Comparison of ENCODE assay signal across 1 cellular context in the genomic region with DNA sequence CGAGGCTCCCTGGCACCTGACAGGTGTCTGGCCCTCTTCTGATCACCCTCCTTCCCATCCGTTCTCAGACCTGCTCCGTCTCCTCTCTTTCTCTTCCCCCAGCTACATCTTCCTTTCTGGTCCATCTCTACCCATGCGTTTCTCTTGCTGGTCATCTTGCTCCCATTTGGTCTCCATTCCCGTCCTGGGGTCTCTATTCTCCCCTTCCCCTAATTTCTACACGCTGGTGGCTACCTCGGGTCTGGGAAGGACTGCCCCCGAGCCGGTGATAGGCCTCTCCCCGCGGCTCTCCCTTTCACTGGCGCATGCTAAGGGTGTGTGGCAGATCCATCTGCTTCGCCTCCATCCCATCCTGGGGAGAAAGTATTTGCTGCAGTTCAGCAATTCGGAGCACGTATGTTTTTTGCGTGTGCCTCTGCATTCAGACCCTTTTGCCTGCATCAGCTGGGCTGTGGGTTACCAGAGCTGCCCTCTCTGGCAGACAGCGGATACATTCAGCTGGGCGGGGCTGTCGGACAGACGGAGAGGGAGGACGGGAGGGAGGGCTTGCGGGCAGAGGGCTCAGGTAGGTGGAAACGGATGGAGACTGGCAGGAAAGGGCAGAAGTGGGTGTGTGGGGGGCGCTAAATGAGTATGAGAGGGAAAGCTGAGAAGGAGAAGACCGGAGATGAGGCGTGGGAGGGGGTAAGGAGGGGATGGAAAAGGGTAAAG.
A peak's percentile ranks its signal among the peaks of the same experiment; 100 is the strongest.
TF ChIP-seq lines count a peak whose summit lies in the region.

No MANE protein-coding gene starts in this region.

TF ChIP-seq in K562, 482 proteins besides CTCF, POLR2A, EP300 and RAD21 (continued from another document and continues in another):
- TF ChIP-seq, protein P1, sequence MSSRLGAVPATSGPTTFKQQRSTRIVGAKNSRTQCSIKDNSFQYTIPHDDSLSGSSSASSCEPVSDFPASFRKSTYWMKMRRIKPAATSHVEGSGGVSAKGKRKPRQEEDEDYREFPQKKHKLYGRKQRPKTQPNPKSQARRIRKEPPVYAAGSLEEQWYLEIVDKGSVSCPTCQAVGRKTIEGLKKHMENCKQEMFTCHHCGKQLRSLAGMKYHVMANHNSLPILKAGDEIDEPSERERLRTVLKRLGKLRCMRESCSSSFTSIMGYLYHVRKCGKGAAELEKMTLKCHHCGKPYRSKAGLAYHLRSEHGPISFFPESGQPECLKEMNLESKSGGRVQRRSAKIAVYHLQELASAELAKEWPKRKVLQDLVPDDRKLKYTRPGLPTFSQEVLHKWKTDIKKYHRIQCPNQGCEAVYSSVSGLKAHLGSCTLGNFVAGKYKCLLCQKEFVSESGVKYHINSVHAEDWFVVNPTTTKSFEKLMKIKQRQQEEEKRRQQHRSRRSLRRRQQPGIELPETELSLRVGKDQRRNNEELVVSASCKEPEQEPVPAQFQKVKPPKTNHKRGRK (tag; IDR thresholded peaks at IDR 0.05): no peak
- TF ChIP-seq GABPB2 (CRISPR knock-in tag; conservative IDR thresholded peaks at IDR 0.05) (no peak), NRF1 (conservative IDR thresholded peaks at IDR 0.05 in 1 of 2, IDR thresholded peaks at IDR 0.05 in 1 of 2) (0 out of 4 replicates have a peak, but pooled peaks of 1 of the 2 experiments have one; percentile 12), MXI1 (IDR thresholded peaks at IDR 0.05; ENCODE audit: low read depth, low read length) (no peak), MCM5 (IDR thresholded peaks at IDR 0.05; ENCODE audit: low read depth) (no peak), EHMT2 (IDR thresholded peaks at IDR 0.05) (no peak), SRF (CRISPR knock-in tag; IDR thresholded peaks at IDR 0.05) (no peak), SIX5 (IDR thresholded peaks at IDR 0.05; ENCODE audit: borderline replicate concordance in 1 of 2, insufficient read depth in 1 of 2, low read depth in 1 of 2, low read length in 2 of 2) (no peak), ZNF75A (CRISPR knock-in tag; IDR thresholded peaks at IDR 0.05) (no peak), XRCC5 (IDR thresholded peaks at IDR 0.05; ENCODE audit: low read depth, low read length) (no peak), STAG1 (CRISPR knock-in tag; IDR thresholded peaks at IDR 0.05; ENCODE audit: borderline replicate concordance) (no peak), CBFA2T3 (IDR thresholded peaks at IDR 0.05) (no peak), ZFX (CRISPR knock-in tag; IDR thresholded peaks at IDR 0.05) (0 out of 2 replicates have a peak, but pooled peaks have one; percentile 13), ZZZ3 (IDR thresholded peaks at IDR 0.05) (no peak), MAZ (CRISPR knock-in tag; conservative IDR thresholded peaks at IDR 0.05 in 1 of 2, IDR thresholded peaks at IDR 0.05 in 1 of 2) (peak in 1 of 2 experiments; percentile 47; a peak in 1 of 4 replicates)
- TF ChIP-seq, protein P2, sequence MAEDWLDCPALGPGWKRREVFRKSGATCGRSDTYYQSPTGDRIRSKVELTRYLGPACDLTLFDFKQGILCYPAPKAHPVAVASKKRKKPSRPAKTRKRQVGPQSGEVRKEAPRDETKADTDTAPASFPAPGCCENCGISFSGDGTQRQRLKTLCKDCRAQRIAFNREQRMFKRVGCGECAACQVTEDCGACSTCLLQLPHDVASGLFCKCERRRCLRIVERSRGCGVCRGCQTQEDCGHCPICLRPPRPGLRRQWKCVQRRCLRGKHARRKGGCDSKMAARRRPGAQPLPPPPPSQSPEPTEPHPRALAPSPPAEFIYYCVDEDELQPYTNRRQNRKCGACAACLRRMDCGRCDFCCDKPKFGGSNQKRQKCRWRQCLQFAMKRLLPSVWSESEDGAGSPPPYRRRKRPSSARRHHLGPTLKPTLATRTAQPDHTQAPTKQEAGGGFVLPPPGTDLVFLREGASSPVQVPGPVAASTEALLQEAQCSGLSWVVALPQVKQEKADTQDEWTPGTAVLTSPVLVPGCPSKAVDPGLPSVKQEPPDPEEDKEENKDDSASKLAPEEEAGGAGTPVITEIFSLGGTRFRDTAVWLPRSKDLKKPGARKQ (CRISPR knock-in tag; IDR thresholded peaks at IDR 0.05): no peak
- TF ChIP-seq, protein P3, sequence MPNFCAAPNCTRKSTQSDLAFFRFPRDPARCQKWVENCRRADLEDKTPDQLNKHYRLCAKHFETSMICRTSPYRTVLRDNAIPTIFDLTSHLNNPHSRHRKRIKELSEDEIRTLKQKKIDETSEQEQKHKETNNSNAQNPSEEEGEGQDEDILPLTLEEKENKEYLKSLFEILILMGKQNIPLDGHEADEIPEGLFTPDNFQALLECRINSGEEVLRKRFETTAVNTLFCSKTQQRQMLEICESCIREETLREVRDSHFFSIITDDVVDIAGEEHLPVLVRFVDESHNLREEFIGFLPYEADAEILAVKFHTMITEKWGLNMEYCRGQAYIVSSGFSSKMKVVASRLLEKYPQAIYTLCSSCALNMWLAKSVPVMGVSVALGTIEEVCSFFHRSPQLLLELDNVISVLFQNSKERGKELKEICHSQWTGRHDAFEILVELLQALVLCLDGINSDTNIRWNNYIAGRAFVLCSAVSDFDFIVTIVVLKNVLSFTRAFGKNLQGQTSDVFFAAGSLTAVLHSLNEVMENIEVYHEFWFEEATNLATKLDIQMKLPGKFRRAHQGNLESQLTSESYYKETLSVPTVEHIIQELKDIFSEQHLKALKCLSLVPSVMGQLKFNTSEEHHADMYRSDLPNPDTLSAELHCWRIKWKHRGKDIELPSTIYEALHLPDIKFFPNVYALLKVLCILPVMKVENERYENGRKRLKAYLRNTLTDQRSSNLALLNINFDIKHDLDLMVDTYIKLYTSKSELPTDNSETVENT (CRISPR knock-in tag; IDR thresholded peaks at IDR 0.05): no peak
- TF ChIP-seq, protein P4, sequence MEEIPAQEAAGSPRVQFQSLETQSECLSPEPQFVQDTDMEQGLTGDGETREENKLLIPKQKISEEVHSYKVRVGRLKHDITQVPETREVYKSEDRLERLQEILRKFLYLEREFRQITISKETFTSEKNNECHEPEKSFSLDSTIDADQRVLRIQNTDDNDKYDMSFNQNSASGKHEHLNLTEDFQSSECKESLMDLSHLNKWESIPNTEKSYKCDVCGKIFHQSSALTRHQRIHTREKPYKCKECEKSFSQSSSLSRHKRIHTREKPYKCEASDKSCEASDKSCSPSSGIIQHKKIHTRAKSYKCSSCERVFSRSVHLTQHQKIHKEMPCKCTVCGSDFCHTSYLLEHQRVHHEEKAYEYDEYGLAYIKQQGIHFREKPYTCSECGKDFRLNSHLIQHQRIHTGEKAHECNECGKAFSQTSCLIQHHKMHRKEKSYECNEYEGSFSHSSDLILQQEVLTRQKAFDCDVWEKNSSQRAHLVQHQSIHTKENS (CRISPR knock-in tag; IDR thresholded peaks at IDR 0.05): no peak
- TF ChIP-seq, protein P5, sequence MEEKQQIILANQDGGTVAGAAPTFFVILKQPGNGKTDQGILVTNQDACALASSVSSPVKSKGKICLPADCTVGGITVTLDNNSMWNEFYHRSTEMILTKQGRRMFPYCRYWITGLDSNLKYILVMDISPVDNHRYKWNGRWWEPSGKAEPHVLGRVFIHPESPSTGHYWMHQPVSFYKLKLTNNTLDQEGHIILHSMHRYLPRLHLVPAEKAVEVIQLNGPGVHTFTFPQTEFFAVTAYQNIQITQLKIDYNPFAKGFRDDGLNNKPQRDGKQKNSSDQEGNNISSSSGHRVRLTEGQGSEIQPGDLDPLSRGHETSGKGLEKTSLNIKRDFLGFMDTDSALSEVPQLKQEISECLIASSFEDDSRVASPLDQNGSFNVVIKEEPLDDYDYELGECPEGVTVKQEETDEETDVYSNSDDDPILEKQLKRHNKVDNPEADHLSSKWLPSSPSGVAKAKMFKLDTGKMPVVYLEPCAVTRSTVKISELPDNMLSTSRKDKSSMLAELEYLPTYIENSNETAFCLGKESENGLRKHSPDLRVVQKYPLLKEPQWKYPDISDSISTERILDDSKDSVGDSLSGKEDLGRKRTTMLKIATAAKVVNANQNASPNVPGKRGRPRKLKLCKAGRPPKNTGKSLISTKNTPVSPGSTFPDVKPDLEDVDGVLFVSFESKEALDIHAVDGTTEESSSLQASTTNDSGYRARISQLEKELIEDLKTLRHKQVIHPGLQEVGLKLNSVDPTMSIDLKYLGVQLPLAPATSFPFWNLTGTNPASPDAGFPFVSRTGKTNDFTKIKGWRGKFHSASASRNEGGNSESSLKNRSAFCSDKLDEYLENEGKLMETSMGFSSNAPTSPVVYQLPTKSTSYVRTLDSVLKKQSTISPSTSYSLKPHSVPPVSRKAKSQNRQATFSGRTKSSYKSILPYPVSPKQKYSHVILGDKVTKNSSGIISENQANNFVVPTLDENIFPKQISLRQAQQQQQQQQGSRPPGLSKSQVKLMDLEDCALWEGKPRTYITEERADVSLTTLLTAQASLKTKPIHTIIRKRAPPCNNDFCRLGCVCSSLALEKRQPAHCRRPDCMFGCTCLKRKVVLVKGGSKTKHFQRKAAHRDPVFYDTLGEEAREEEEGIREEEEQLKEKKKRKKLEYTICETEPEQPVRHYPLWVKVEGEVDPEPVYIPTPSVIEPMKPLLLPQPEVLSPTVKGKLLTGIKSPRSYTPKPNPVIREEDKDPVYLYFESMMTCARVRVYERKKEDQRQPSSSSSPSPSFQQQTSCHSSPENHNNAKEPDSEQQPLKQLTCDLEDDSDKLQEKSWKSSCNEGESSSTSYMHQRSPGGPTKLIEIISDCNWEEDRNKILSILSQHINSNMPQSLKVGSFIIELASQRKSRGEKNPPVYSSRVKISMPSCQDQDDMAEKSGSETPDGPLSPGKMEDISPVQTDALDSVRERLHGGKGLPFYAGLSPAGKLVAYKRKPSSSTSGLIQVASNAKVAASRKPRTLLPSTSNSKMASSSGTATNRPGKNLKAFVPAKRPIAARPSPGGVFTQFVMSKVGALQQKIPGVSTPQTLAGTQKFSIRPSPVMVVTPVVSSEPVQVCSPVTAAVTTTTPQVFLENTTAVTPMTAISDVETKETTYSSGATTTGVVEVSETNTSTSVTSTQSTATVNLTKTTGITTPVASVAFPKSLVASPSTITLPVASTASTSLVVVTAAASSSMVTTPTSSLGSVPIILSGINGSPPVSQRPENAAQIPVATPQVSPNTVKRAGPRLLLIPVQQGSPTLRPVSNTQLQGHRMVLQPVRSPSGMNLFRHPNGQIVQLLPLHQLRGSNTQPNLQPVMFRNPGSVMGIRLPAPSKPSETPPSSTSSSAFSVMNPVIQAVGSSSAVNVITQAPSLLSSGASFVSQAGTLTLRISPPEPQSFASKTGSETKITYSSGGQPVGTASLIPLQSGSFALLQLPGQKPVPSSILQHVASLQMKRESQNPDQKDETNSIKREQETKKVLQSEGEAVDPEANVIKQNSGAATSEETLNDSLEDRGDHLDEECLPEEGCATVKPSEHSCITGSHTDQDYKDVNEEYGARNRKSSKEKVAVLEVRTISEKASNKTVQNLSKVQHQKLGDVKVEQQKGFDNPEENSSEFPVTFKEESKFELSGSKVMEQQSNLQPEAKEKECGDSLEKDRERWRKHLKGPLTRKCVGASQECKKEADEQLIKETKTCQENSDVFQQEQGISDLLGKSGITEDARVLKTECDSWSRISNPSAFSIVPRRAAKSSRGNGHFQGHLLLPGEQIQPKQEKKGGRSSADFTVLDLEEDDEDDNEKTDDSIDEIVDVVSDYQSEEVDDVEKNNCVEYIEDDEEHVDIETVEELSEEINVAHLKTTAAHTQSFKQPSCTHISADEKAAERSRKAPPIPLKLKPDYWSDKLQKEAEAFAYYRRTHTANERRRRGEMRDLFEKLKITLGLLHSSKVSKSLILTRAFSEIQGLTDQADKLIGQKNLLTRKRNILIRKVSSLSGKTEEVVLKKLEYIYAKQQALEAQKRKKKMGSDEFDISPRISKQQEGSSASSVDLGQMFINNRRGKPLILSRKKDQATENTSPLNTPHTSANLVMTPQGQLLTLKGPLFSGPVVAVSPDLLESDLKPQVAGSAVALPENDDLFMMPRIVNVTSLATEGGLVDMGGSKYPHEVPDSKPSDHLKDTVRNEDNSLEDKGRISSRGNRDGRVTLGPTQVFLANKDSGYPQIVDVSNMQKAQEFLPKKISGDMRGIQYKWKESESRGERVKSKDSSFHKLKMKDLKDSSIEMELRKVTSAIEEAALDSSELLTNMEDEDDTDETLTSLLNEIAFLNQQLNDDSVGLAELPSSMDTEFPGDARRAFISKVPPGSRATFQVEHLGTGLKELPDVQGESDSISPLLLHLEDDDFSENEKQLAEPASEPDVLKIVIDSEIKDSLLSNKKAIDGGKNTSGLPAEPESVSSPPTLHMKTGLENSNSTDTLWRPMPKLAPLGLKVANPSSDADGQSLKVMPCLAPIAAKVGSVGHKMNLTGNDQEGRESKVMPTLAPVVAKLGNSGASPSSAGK (IDR thresholded peaks at IDR 0.05): no peak
- TF ChIP-seq, protein P6, sequence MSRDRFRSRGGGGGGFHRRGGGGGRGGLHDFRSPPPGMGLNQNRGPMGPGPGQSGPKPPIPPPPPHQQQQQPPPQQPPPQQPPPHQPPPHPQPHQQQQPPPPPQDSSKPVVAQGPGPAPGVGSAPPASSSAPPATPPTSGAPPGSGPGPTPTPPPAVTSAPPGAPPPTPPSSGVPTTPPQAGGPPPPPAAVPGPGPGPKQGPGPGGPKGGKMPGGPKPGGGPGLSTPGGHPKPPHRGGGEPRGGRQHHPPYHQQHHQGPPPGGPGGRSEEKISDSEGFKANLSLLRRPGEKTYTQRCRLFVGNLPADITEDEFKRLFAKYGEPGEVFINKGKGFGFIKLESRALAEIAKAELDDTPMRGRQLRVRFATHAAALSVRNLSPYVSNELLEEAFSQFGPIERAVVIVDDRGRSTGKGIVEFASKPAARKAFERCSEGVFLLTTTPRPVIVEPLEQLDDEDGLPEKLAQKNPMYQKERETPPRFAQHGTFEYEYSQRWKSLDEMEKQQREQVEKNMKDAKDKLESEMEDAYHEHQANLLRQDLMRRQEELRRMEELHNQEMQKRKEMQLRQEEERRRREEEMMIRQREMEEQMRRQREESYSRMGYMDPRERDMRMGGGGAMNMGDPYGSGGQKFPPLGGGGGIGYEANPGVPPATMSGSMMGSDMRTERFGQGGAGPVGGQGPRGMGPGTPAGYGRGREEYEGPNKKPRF (IDR thresholded peaks at IDR 0.05; ENCODE audit: low read depth, low read length): no peak
- TF ChIP-seq, protein P7, sequence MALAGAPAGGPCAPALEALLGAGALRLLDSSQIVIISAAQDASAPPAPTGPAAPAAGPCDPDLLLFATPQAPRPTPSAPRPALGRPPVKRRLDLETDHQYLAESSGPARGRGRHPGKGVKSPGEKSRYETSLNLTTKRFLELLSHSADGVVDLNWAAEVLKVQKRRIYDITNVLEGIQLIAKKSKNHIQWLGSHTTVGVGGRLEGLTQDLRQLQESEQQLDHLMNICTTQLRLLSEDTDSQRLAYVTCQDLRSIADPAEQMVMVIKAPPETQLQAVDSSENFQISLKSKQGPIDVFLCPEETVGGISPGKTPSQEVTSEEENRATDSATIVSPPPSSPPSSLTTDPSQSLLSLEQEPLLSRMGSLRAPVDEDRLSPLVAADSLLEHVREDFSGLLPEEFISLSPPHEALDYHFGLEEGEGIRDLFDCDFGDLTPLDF (CRISPR knock-in tag; IDR thresholded peaks at IDR 0.05): no peak
- TF ChIP-seq, protein P8, sequence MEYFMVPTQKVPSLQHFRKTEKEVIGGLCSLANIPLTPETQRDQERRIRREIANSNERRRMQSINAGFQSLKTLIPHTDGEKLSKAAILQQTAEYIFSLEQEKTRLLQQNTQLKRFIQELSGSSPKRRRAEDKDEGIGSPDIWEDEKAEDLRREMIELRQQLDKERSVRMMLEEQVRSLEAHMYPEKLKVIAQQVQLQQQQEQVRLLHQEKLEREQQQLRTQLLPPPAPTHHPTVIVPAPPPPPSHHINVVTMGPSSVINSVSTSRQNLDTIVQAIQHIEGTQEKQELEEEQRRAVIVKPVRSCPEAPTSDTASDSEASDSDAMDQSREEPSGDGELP (CRISPR knock-in tag; IDR thresholded peaks at IDR 0.05; ENCODE audit: borderline replicate concordance): peak; percentile 89
- TF ChIP-seq, protein P9, sequence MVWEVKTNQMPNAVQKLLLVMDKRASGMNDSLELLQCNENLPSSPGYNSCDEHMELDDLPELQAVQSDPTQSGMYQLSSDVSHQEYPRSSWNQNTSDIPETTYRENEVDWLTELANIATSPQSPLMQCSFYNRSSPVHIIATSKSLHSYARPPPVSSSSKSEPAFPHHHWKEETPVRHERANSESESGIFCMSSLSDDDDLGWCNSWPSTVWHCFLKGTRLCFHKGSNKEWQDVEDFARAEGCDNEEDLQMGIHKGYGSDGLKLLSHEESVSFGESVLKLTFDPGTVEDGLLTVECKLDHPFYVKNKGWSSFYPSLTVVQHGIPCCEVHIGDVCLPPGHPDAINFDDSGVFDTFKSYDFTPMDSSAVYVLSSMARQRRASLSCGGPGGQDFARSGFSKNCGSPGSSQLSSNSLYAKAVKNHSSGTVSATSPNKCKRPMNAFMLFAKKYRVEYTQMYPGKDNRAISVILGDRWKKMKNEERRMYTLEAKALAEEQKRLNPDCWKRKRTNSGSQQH (CRISPR knock-in tag; IDR thresholded peaks at IDR 0.05): peak; percentile 69; the same call in 1 of the 2 replicates
